1 cellular context compared by ENCODE assay signal in genomic region chr19:7535035-7535992, GRCh38.
TF ChIP-seq lines count a peak whose summit lies in the region.

Gene PNPLA6 (plus strand): TSS chr19:7535717. CDS start chr19:7535789, 72 bp downstream.

TF ChIP-seq in K562, 482 proteins besides CTCF, POLR2A, EP300 and RAD21 (continued from another document and continues in another):
- no peak for TF ChIP-seq ZNF318 (IDR thresholded peaks at IDR 0.05; ENCODE audit: borderline replicate concordance in 1 of 2, low read depth in 1 of 2)
- TF ChIP-seq NR4A1 (CRISPR knock-in tag; IDR thresholded peaks at IDR 0.05) = no peak
- no peak for TF ChIP-seq NR4A1 (tag; IDR thresholded peaks at IDR 0.05)
- TF ChIP-seq ZNF766 (CRISPR knock-in tag; conservative IDR thresholded peaks at IDR 0.05) = peak; percentile 88
- TF ChIP-seq NONO (IDR thresholded peaks at IDR 0.05; ENCODE audit: low read depth in 2 of 2, low read length in 1 of 2) = peak in 1 of 2 experiments; percentile 95; a peak in 2 of 4 replicates
- TF ChIP-seq FOXJ2 (tag; IDR thresholded peaks at IDR 0.05) = peak; percentile 49; the same call in 1 of the 2 replicates
- peak; percentile 94 for TF ChIP-seq MTA1 (IDR thresholded peaks at IDR 0.05; ENCODE audit: borderline replicate concordance)
- TF ChIP-seq ETS2 (tag; IDR thresholded peaks at IDR 0.05; ENCODE audit: borderline replicate concordance, poor library complexity, severe bottlenecking) = no peak
- no peak for TF ChIP-seq GTF2B (IDR thresholded peaks at IDR 0.05; ENCODE audit: extremely low read depth, insufficient read length)
- TF ChIP-seq, protein P1, sequence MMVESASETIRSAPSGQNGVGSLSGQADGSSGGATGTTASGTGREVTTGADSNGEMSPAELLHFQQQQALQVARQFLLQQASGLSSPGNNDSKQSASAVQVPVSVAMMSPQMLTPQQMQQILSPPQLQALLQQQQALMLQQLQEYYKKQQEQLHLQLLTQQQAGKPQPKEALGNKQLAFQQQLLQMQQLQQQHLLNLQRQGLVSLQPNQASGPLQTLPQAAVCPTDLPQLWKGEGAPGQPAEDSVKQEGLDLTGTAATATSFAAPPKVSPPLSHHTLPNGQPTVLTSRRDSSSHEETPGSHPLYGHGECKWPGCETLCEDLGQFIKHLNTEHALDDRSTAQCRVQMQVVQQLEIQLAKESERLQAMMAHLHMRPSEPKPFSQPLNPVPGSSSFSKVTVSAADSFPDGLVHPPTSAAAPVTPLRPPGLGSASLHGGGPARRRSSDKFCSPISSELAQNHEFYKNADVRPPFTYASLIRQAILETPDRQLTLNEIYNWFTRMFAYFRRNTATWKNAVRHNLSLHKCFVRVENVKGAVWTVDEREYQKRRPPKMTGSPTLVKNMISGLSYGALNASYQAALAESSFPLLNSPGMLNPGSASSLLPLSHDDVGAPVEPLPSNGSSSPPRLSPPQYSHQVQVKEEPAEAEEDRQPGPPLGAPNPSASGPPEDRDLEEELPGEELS (CRISPR knock-in tag; IDR thresholded peaks at IDR 0.05; ENCODE audit: borderline replicate concordance) = peak; percentile 96
- TF ChIP-seq SAP30 (IDR thresholded peaks at IDR 0.05; ENCODE audit: borderline replicate concordance, insufficient read depth, low read depth, low read length, poor library complexity, severe bottlenecking) = peak; percentile 57
- TF ChIP-seq, protein P2, sequence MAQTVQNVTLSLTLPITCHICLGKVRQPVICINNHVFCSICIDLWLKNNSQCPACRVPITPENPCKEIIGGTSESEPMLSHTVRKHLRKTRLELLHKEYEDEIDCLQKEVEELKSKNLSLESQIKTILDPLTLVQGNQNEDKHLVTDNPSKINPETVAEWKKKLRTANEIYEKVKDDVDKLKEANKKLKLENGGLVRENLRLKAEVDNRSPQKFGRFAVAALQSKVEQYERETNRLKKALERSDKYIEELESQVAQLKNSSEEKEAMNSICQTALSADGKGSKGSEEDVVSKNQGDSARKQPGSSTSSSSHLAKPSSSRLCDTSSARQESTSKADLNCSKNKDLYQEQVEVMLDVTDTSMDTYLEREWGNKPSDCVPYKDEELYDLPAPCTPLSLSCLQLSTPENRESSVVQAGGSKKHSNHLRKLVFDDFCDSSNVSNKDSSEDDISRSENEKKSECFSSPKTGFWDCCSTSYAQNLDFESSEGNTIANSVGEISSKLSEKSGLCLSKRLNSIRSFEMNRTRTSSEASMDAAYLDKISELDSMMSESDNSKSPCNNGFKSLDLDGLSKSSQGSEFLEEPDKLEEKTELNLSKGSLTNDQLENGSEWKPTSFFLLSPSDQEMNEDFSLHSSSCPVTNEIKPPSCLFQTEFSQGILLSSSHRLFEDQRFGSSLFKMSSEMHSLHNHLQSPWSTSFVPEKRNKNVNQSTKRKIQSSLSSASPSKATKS (CRISPR knock-in tag; IDR thresholded peaks at IDR 0.05) = no peak
- peak; percentile 29; the same call in 1 of the 2 replicates for TF ChIP-seq NFIC (IDR thresholded peaks at IDR 0.05)
- no peak for TF ChIP-seq TCF7 (IDR thresholded peaks at IDR 0.05; ENCODE audit: borderline replicate concordance)
- no peak for TF ChIP-seq ARHGAP35 (IDR thresholded peaks at IDR 0.05; ENCODE audit: partially characterized antibody)
- TF ChIP-seq ZBTB1 (CRISPR knock-in tag; IDR thresholded peaks at IDR 0.05; ENCODE audit: borderline replicate concordance, low read depth) = 0 out of 2 replicates have a peak, but pooled peaks have one; percentile 6
- peak; percentile 44 to 94 for TF ChIP-seq RCOR1 (IDR thresholded peaks at IDR 0.05; ENCODE audit: borderline replicate concordance in 1 of 2, low read depth in 2 of 2, low read length in 2 of 2)
- no peak for TF ChIP-seq ZFP1 (CRISPR knock-in tag; IDR thresholded peaks at IDR 0.05)
- TF ChIP-seq MCM3 (IDR thresholded peaks at IDR 0.05) = no peak
- peak; percentile 73; the same call in 1 of the 2 replicates for TF ChIP-seq E2F4 (CRISPR knock-in tag; IDR thresholded peaks at IDR 0.05; ENCODE audit: low read depth)
- peak; percentile 70 for TF ChIP-seq ETV5 (CRISPR knock-in tag; IDR thresholded peaks at IDR 0.05; ENCODE audit: low read depth)
- TF ChIP-seq ZBTB17 (CRISPR knock-in tag; IDR thresholded peaks at IDR 0.05) = peak; percentile 54; the same call in 1 of the 2 replicates
- no peak for TF ChIP-seq BRD9 (IDR thresholded peaks at IDR 0.05; ENCODE audit: low read depth, partially characterized antibody)
- no peak for TF ChIP-seq ZNF280B (CRISPR knock-in tag; IDR thresholded peaks at IDR 0.05)
- TF ChIP-seq, protein P3, sequence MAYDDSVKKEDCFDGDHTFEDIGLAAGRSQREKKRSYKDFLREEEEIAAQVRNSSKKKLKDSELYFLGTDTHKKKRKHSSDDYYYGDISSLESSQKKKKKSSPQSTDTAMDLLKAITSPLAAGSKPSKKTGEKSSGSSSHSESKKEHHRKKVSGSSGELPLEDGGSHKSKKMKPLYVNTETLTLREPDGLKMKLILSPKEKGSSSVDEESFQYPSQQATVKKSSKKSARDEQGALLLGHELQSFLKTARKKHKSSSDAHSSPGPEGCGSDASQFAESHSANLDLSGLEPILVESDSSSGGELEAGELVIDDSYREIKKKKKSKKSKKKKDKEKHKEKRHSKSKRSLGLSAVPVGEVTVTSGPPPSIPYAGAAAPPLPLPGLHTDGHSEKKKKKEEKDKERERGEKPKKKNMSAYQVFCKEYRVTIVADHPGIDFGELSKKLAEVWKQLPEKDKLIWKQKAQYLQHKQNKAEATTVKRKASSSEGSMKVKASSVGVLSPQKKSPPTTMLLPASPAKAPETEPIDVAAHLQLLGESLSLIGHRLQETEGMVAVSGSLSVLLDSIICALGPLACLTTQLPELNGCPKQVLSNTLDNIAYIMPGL (CRISPR knock-in tag; IDR thresholded peaks at IDR 0.05) = 0 out of 2 replicates have a peak, but pooled peaks have one; percentile 9
- TF ChIP-seq CREB1 (IDR thresholded peaks at IDR 0.05) = peak; percentile 98
- TF ChIP-seq CREB1 (CRISPR knock-in tag; IDR thresholded peaks at IDR 0.05) = peak; percentile 98
- 0 out of 2 replicates have a peak, but pooled peaks have one; percentile 20 for TF ChIP-seq HDGF (IDR thresholded peaks at IDR 0.05)
- no peak for TF ChIP-seq ZBTB8A (IDR thresholded peaks at IDR 0.05; ENCODE audit: partially characterized antibody)
- TF ChIP-seq SP2 (IDR thresholded peaks at IDR 0.05; ENCODE audit: extremely low read depth, low read depth, low read length, poor library complexity, severe bottlenecking) = no peak
- peak; percentile 78 for TF ChIP-seq ZNF121 (CRISPR knock-in tag; conservative IDR thresholded peaks at IDR 0.05)
- no peak for TF ChIP-seq YBX1 (IDR thresholded peaks at IDR 0.05)
- peak in 1 of 2 experiments; percentile 91; a peak in 2 of 4 replicates for TF ChIP-seq FOXK2 (conservative IDR thresholded peaks at IDR 0.05 in 1 of 2, IDR thresholded peaks at IDR 0.05 in 1 of 2; ENCODE audit: low read depth in 2 of 2)
- no peak for TF ChIP-seq HEY1 (CRISPR knock-in tag; IDR thresholded peaks at IDR 0.05; ENCODE audit: borderline replicate concordance)
- no peak for TF ChIP-seq ZNF707 (CRISPR knock-in tag; conservative IDR thresholded peaks at IDR 0.05)
